Comparison of ENCODE assay signal across 8 cellular contexts in the genomic region with DNA sequence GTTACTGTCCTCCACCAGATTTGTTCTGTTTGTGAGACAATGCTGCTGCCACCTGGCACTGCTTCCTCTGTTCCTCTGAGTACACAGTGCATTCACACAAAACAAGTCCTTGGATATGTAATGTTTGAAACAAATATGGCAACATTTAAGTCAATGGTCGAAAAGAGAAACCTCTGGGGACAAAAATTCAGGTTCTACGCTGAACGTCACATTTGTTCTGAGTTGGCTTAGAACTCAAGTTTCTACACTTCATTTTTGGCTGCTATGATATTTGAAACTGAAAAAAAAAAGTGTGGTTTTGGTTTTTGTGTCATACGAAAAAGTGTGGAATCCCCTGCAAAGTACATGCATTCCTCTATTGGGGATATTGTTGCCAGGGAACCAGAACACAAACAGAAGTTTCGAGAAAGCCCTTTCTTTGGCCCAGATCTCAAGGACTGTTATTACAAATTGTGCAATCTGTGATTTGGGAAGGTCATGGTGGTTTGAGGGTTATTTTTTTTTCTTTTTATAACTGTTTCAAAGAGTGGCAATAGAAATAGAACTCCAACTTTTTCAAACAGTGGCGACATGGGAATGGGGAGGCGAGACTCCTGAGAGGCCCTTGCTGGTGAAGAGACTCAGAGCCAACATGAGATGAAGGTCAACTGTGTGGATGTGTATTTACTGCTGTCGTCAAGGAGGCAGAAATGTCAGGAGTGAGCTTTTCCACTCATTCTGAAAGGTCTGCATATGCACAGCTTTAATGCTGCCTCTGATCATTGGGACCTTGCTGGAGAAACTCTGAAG.
DNase-seq lines count a peak whose midpoint lies in the region; ATAC-seq lines count a peak whose summit lies in the region.

No MANE protein-coding gene starts in this region.

- peak overlapping the region; percentile 90 for H2BK5ac ChIP-seq in mesendoderm (ENCODE audit: low read length)

- peak overlapping the region; percentile 12 for H2BK15ac ChIP-seq in mesendoderm (replicated peaks; ENCODE audit: low read depth)

- no peak overlapping the region for H3K4me2 ChIP-seq in mesendoderm (ENCODE audit: low read length)

- intact Hi-C loops in activated CD4-positive, alpha-beta T cell treated with anti-CD3 and anti-CD28 coated beads, Interleukin-2, amount 10 ng/mL, durations not matched to agents 24 days and 14 days (cut with micrococcal nuclease), result loop anchor here (1.0 to 5.0 kb wide), 6 partner anchors 21 to 509 kb away; a partner anchor contains a TSS

- peak; percentile 89 for DNase-seq in activated CD4-positive, alpha-beta T cell treated with anti-CD3 and anti-CD28 coated beads, Interleukin-2, amount 10 ng/mL, durations not matched to agents 24 days and 14 days
- no peak for DNase-seq in activated CD4-positive, alpha-beta T cell treated with anti-CD3 and anti-CD28 coated beads for 1 hour
- DNase-seq in astrocyte of the hippocampus (ENCODE audit: low read depth, low spot score), result peak; percentile 92
- DNase-seq in mesendoderm, result peak; percentile 63
- DNase-seq in COLO829 (ENCODE audit: low spot score), result no peak
- no peak for DNase-seq in medulla oblongata (ENCODE audit: extremely low spot score)

- H3K27me3 Mint-ChIP-seq in activated CD4-positive, alpha-beta T cell treated with anti-CD3 and anti-CD28 coated beads, Interleukin-2, amount 10 ng/mL, durations not matched to agents 24 days and 14 days, result peaks cover 57% of the 10 kb centered on the region

- H3K36me3 Mint-ChIP-seq in activated CD4-positive, alpha-beta T cell treated with anti-CD3 and anti-CD28 coated beads, Interleukin-2, amount 10 ng/mL, durations not matched to agents 24 days and 14 days (ENCODE audit: low read depth), result no peaks in the 10 kb centered on the region

- peaks cover 4% of the 10 kb centered on the region for H3K9me3 Mint-ChIP-seq in activated CD4-positive, alpha-beta T cell treated with anti-CD3 and anti-CD28 coated beads, Interleukin-2, amount 10 ng/mL, durations not matched to agents 24 days and 14 days

- H3K9ac ChIP-seq in mesendoderm (ENCODE audit: low read length), result peak overlapping the region; percentile 31

- peaks cover 9% of the 10 kb centered on the region for H3K4me1 ChIP-seq in mesendoderm (ENCODE audit: control insufficient read depth, low read depth, low read length)

- H3K4ac ChIP-seq in mesendoderm (ENCODE audit: low read depth, low read length), result peak overlapping the region; percentile 43

- H4K8ac ChIP-seq in mesendoderm (ENCODE audit: low read depth, low read length), result no peak overlapping the region

- H3K79me2 ChIP-seq in mesendoderm (ENCODE audit: control insufficient read depth, insufficient read depth, low read length), result no peaks in the 10 kb centered on the region

- peak overlapping the region; percentile 53 for H4K5ac ChIP-seq in mesendoderm (ENCODE audit: low read length)

- H3K4me3 Mint-ChIP-seq in activated CD4-positive, alpha-beta T cell treated with anti-CD3 and anti-CD28 coated beads, Interleukin-2, amount 10 ng/mL, durations not matched to agents 24 days and 14 days, result peak overlapping the region; percentile 71

- H3K4me3 ChIP-seq in mesendoderm (ENCODE audit: low read length), result no peak overlapping the region

- H3K36me3 ChIP-seq in mesendoderm (ENCODE audit: control insufficient read depth, insufficient read depth, low read length), result no peaks in the 10 kb centered on the region

- ATAC-seq in HG03442 (IDR thresholded peaks at IDR 0.05; ENCODE audit: unreplicated experiment) (peak; percentile 69), GM19328 (IDR thresholded peaks at IDR 0.05; ENCODE audit: unreplicated experiment) (no peak)

- H3K18ac ChIP-seq in mesendoderm (ENCODE audit: low read length), result peak overlapping the region; percentile 88

- peak overlapping the region; percentile 31 for H2AK5ac ChIP-seq in mesendoderm (ENCODE audit: low read length)

- no peak overlapping the region for H3K23ac ChIP-seq in mesendoderm (ENCODE audit: low read length)

- no peaks in the 10 kb centered on the region for H3K27me3 ChIP-seq in mesendoderm (ENCODE audit: insufficient read depth, low read length, poor library complexity)

- H3K27ac Mint-ChIP-seq in activated CD4-positive, alpha-beta T cell treated with anti-CD3 and anti-CD28 coated beads, Interleukin-2, amount 10 ng/mL, durations not matched to agents 24 days and 14 days, result peak overlapping the region; percentile 95

- H2BK120ac ChIP-seq in mesendoderm (ENCODE audit: low read depth, low read length), result peak overlapping the region; percentile 86

- no peaks in the 10 kb centered on the region for H3K79me1 ChIP-seq in mesendoderm (ENCODE audit: low read length)

- WGBS in mesendoderm (ENCODE audit: extremely low coverage, insufficient coverage, low lambda C conversion rate), result no CpG with 5 or more reads among the region's 8 CpGs

- H3K27ac ChIP-seq in mesendoderm (ENCODE audit: low read depth, low read length), result peak overlapping the region; percentile 79

- peaks cover 33% of the 10 kb centered on the region for H3K4me1 Mint-ChIP-seq in activated CD4-positive, alpha-beta T cell treated with anti-CD3 and anti-CD28 coated beads, Interleukin-2, amount 10 ng/mL, durations not matched to agents 24 days and 14 days

- H3K56ac ChIP-seq in mesendoderm (ENCODE audit: low read length), result peak overlapping the region; percentile 68

Comparison
In these comparisons a context has a peak if more than half of its experiments do, and no peak if none do; other contexts are left out.
1. DNase-seq: peak in activated CD4-positive, alpha-beta T cell treated with anti-CD3 and anti-CD28 coated beads, Interleukin-2, amount 10 ng/mL, durations not matched to agents 24 days and 14 days (single experiment), astrocyte of the hippocampus (single experiment) and mesendoderm (single experiment); none in activated CD4-positive, alpha-beta T cell treated with anti-CD3 and anti-CD28 coated beads for 1 hour (single experiment), COLO829 (single experiment) and medulla oblongata (single experiment).